In the genomic region with DNA sequence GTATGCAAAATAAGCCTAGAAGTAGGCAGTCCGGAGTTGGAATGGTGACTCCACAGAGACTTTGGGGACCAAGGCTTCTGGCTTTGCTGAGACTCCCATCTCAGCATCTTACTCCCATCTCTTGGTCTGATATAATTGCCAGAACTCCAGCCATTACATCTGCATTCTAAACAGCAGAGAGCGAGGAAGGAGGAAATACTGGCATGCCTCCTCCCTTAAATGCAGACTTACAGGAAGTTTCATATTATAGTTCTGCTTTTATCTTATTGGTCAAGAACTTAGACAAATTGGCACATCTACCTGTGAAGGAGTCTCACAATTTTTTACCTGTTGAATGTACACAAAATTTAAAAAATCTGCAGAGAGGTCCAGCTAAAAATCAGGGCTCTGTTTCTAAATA, we compare ENCODE assay signal across 19 cellular contexts.
"Had no signal": no experiment of that assay in that cellular context is flagged by ENCODE, and none has a peak within 500 bp of the region (broad histone marks: within the 10 kb centered on the region; RNA-seq: fewer than 3 reads in every experiment).

No MANE protein-coding gene starts in this region.

- H3K36me3 Mint-ChIP-seq: brain had no signal

- H3K9me3 Mint-ChIP-seq: endodermal cell; stimulated activated naive CD8-positive, alpha-beta T cell treated with anti-CD3 and anti-CD28 coated beads, Interleukin-15, Interleukin-2, amounts not matched to agents 100 ng/mL and 50 ng/mL, for 24 hours had no signal

- DNase-seq: activated CD4-positive, alpha-beta T cell treated with anti-CD3 and anti-CD28 coated beads, Interleukin-2, amount 50 U/mL, for 4 hours; activated CD4-positive, CD25-positive, alpha-beta regulatory T cell treated with anti-CD3 and anti-CD28 coated beads, Interleukin-2, amount 50 U/mL, for 72 hours; activated naive CD8-positive, alpha-beta T cell treated with anti-CD3 and anti-CD28 coated beads for 36 hours; amygdala; central memory CD4-positive, alpha-beta T cell; colonic mucosa; endodermal cell; hypothalamus; islet precursor cell; lower lobe of right lung; midbrain; T-helper 1 cell; T-helper 9 cell had no signal

- H3K4me3 Mint-ChIP-seq: activated naive CD8-positive, alpha-beta T cell treated with anti-CD3 and anti-CD28 coated beads for 36 hours; brain; endodermal cell; stimulated activated naive CD8-positive, alpha-beta T cell treated with anti-CD3 and anti-CD28 coated beads, Interleukin-15, Interleukin-2, amounts not matched to agents 100 ng/mL and 50 ng/mL, for 24 hours had no signal

- H3K9me3 ChIP-seq: colonic mucosa, lower lobe of right lung, prostate gland, right atrium auricular region, tibial nerve had no signal

- H3K4me1 ChIP-seq: colonic mucosa, lower lobe of right lung, prostate gland, right atrium auricular region, tibial nerve had no signal

- H3K4me3 ChIP-seq: colonic mucosa, lower lobe of right lung, prostate gland, right atrium auricular region, tibial nerve had no signal

- H3K27ac Mint-ChIP-seq: activated naive CD8-positive, alpha-beta T cell treated with anti-CD3 and anti-CD28 coated beads for 36 hours; brain; endodermal cell; stimulated activated naive CD8-positive, alpha-beta T cell treated with anti-CD3 and anti-CD28 coated beads, Interleukin-15, Interleukin-2, amounts not matched to agents 100 ng/mL and 50 ng/mL, for 24 hours had no signal

- H3K27me3 ChIP-seq: colonic mucosa, right atrium auricular region had no signal

- H3K27ac ChIP-seq: colonic mucosa, lower lobe of right lung, prostate gland, right atrium auricular region, tibial nerve, VCaP had no signal

- H3K36me3 ChIP-seq: colonic mucosa, lower lobe of right lung, prostate gland, right atrium auricular region, tibial nerve had no signal
